Comparison of ENCODE assay signal across 15 cellular contexts in genomic region chrX:10085223-10085622, GRCh38.
DNase-seq lines count a peak whose midpoint lies in the region; ATAC-seq, FAIRE-seq and TF ChIP-seq lines count a peak whose summit lies in the region.
"Had no signal": no experiment of that assay in that cellular context is flagged by ENCODE, and none has a peak within 500 bp of the region (broad histone marks: within the 10 kb centered on the region; RNA-seq: fewer than 3 reads in every experiment).

No MANE protein-coding gene starts in this region.

- peaks cover 14% of the 10 kb centered on the region for H3K36me3 Mint-ChIP-seq in CD8-positive, alpha-beta T cell

- peak; percentile 65 for ATAC-seq in CD8-positive, alpha-beta T cell
- ATAC-seq in HG03139 (IDR thresholded peaks at IDR 0.05; ENCODE audit: unreplicated experiment): no peak
- ATAC-seq: stimulated activated naive B cell treated with anti-CD40 and anti-IgM and Interleukin-4, amounts not matched to agents 10 μg/mL and 1 μg/mL and 100 μg/mL, for 72 hours had no signal

- peak; percentile 45 for FAIRE-seq in GM19239 (lab: Jason Lieb, UNC)

- H3K27me3 ChIP-seq in CD8-positive, alpha-beta T cell (ENCODE audit: insufficient read depth, low read length): no peaks in the 10 kb centered on the region

- no peak overlapping the region for H2AFZ ChIP-seq in OCI-LY7 (ENCODE audit: low read length)

- H3K27ac Mint-ChIP-seq in CD8-positive, alpha-beta T cell: peak overlapping the region; percentile 62

- BruUV-seq in OCI-LY7 (replicated peaks; lab: Mats Ljungman, UMichigan): no TSS peak

- H3K27ac ChIP-seq in CD8-positive, alpha-beta T cell (ENCODE audit: low read depth, low read length): no peak overlapping the region
- peak overlapping the region; percentile 82 for H3K27ac ChIP-seq in OCI-LY7 (ENCODE audit: low read depth, low read length, poor library complexity, severe bottlenecking)
- H3K27ac ChIP-seq: coronary artery had no signal

- H3K9me2 ChIP-seq in OCI-LY7 (ENCODE audit: insufficient read depth, low read length): no peaks in the 10 kb centered on the region

- H3K4me1 Mint-ChIP-seq in CD8-positive, alpha-beta T cell (ENCODE audit: low read depth): peaks cover 45% of the 10 kb centered on the region

- DNase-seq in CD8-positive, alpha-beta T cell: no peak
- DNase-seq in GM19239 (ENCODE audit: insufficient read length, low spot score) (no peak), OCI-LY7 (ENCODE audit: low spot score) (peak; percentile 60), fibroblast of the aortic adventitia (ENCODE audit: low read depth) (peak; percentile 32), DMS53 treated with DMSO at 0.1 percent for 48 hours (lab: John Stamatoyannopoulos, UW; ENCODE audit: unreplicated experiment) (no peak), NAMALWA (ENCODE audit: low spot score) (no peak), NCI-H1694 (lab: John Stamatoyannopoulos, UW) (no peak)
- DNase-seq: activated CD8-positive, alpha-beta memory T cell treated with anti-CD3 and anti-CD28 coated beads, Interleukin-2, amount 50 U/mL, for 4 hours; DMS53; NCI-H2227 treated with DMSO at 0.1 percent for 48 hours; SHP77; stimulated activated CD4-positive, alpha-beta T cell treated with anti-CD3 and anti-CD28 coated beads, Interleukin-12 subunit alpha, Interleukin-12 subunit beta, amount 100 ng/mL, for 4 hours; stimulated activated naive B cell treated with anti-CD40 and anti-IgM and Interleukin-4, amounts not matched to agents 10 μg/mL and 1 μg/mL and 100 μg/mL, for 72 hours had no signal

- POLR2A ChIA-PET in CD8-positive, alpha-beta T cell (lab: Charles Lee): interaction anchor here (0.7 to 4.4 kb wide), 3 partner anchors 21 to 70 kb away, joined by 3 to 34 read pairs (median 3); no protein-coding TSS in a partner anchor
- POLR2A ChIA-PET in OCI-LY7 (lab: Charles Lee): interaction anchor here (0.6 to 0.8 kb wide), 4 partner anchors 13 to 1693 kb away, joined by 3 to 7 read pairs (median 5); no protein-coding TSS in a partner anchor

- no peak overlapping the region for H3K4me3 ChIP-seq in CD8-positive, alpha-beta T cell (ENCODE audit: low read depth, low read length)
- peak overlapping the region; percentile 37 for H3K4me3 ChIP-seq in OCI-LY7 (ENCODE audit: low read depth, low read length, poor library complexity, severe bottlenecking)
- H3K4me3 ChIP-seq in fibroblast of the aortic adventitia (ENCODE audit: low read depth, low read length): no peak overlapping the region
- H3K4me3 ChIP-seq: coronary artery had no signal

- no peaks in the 10 kb centered on the region for H4K20me1 ChIP-seq in OCI-LY7 (ENCODE audit: insufficient read depth, low read length)

- CTCF ChIA-PET in CD8-positive, alpha-beta T cell (lab: Charles Lee): interaction anchor here (0.9 to 3.9 kb wide), 3 partner anchors 10 to 34 kb away, joined by 3 to 25 read pairs (median 5); no protein-coding TSS in a partner anchor
- CTCF ChIA-PET in OCI-LY7 (lab: Charles Lee; ENCODE audit: unreplicated experiment): interaction anchor here (1.3 kb wide), 1 partner anchor 29 kb away, joined by 3 read pairs; no protein-coding TSS in a partner anchor

- H3K9me3 Mint-ChIP-seq in CD8-positive, alpha-beta T cell: no peaks in the 10 kb centered on the region
- H3K9me3 Mint-ChIP-seq: stimulated activated naive B cell treated with anti-CD40 and anti-IgM and Interleukin-4, amounts not matched to agents 10 μg/mL and 1 μg/mL and 100 μg/mL, for 72 hours had no signal

- no peaks in the 10 kb centered on the region for H3K36me3 ChIP-seq in CD8-positive, alpha-beta T cell (ENCODE audit: insufficient read depth, low read length)
- no peaks in the 10 kb centered on the region; the same call in 1 of the 2 replicates for H3K36me3 ChIP-seq in OCI-LY7 (ENCODE audit: insufficient read depth, low read length)

- intact Hi-C loops in CD8-positive, alpha-beta T cell (cut with DNase I, micrococcal nuclease): loop anchor here (2.0 to 10.0 kb wide), 2 partner anchors 14 to 920 kb away; no protein-coding TSS in a partner anchor
- intact Hi-C loops in OCI-LY7 (cut with micrococcal nuclease; ENCODE audit: unreplicated experiment): no loop called here

- H3K79me2 ChIP-seq in OCI-LY7 (ENCODE audit: insufficient read depth, low read depth, low read length): peaks cover 4% of the 10 kb centered on the region; the same call in 1 of the 2 replicates

- H3K4me1 ChIP-seq in CD8-positive, alpha-beta T cell (ENCODE audit: insufficient read depth, low read length): peaks cover 21% of the 10 kb centered on the region
- peaks cover 82% of the 10 kb centered on the region for H3K4me1 ChIP-seq in OCI-LY7 (ENCODE audit: insufficient read depth, low read length, poor library complexity, severe bottlenecking)

- TF ChIP-seq CTCF in CD8-positive, alpha-beta T cell (IDR thresholded peaks at IDR 0.05): no peak
- TF ChIP-seq CTCF in OCI-LY7 (conservative IDR thresholded peaks at IDR 0.05; ENCODE audit: low read length) (no peak), fibroblast of the aortic adventitia (IDR thresholded peaks at IDR 0.05; ENCODE audit: insufficient read depth, low read length) (no peak)

- peak overlapping the region; percentile 82 for H3K4me2 ChIP-seq in OCI-LY7 (ENCODE audit: low read length)

- no peaks in the 10 kb centered on the region for H3K9me3 ChIP-seq in CD8-positive, alpha-beta T cell (ENCODE audit: low read length)
- H3K9me3 ChIP-seq in OCI-LY7 (ENCODE audit: low read length): no peaks in the 10 kb centered on the region

- no peaks in the 10 kb centered on the region for H3K27me3 Mint-ChIP-seq in CD8-positive, alpha-beta T cell (ENCODE audit: low read depth)

- peak overlapping the region; percentile 23 for H3K4me3 Mint-ChIP-seq in CD8-positive, alpha-beta T cell
- H3K4me3 Mint-ChIP-seq: stimulated activated naive B cell treated with anti-CD40 and anti-IgM and Interleukin-4, amounts not matched to agents 10 μg/mL and 1 μg/mL and 100 μg/mL, for 72 hours had no signal

Comparison
In these comparisons a context has a peak if more than half of its experiments do, and no peak if none do; other contexts are left out.
1. DNase-seq: peak in OCI-LY7 (single experiment) and fibroblast of the aortic adventitia (single experiment); none in CD8-positive, alpha-beta T cell (0 of 7), GM19239 (single experiment), DMS53 treated with DMSO at 0.1 percent for 48 hours (single experiment), NAMALWA (single experiment) and NCI-H1694 (single experiment).